Comparison of ENCODE assay signal across 24 cellular contexts in genomic region chr10:91286572-91286971, GRCh38.
DNase-seq lines count a peak whose midpoint lies in the region; ATAC-seq, FAIRE-seq and TF ChIP-seq lines count a peak whose summit lies in the region.
"Had no signal": no experiment of that assay in that cellular context is flagged by ENCODE, and none has a peak within 500 bp of the region (broad histone marks: within the 10 kb centered on the region; RNA-seq: fewer than 3 reads in every experiment).

No MANE protein-coding gene starts in this region.

- no peak overlapping the region for H3K4me3 ChIP-seq in DND-41 (ENCODE audit: low read depth in 1 of 2, low read length in 2 of 2)
- no peak overlapping the region for H3K4me3 ChIP-seq in KMS-11 (IDR thresholded peaks at IDR 0.05; ENCODE audit: insufficient read depth, low read depth, low read length)
- H3K4me3 ChIP-seq in H1 (ENCODE audit: extremely low read depth in 1 of 4, insufficient read depth in 2 of 4, low read depth in 3 of 4, low read length in 4 of 4): no peak overlapping the region
- H3K4me3 ChIP-seq in parathyroid adenoma (ENCODE audit: low read depth, low read length): no peak overlapping the region
- no peak overlapping the region for H3K4me3 ChIP-seq in upper lobe of right lung
- H3K4me3 ChIP-seq: A549; BLaER1 treated with 17β-estradiol and CSF1 and Interleukin-3, amounts not matched to agents 10 nM and 100 nM had no signal

- no peaks in the 10 kb centered on the region for H3K79me2 ChIP-seq in DND-41 (ENCODE audit: insufficient read depth, low read length)
- no peaks in the 10 kb centered on the region for H3K79me2 ChIP-seq in KMS-11 (ENCODE audit: insufficient read depth, low read depth)
- no peaks in the 10 kb centered on the region for H3K79me2 ChIP-seq in H1 (ENCODE audit: control insufficient read depth in 1 of 2, insufficient read depth in 2 of 2, low read length in 2 of 2)
- no peaks in the 10 kb centered on the region for H3K79me2 ChIP-seq in parathyroid adenoma

- no peak overlapping the region for H2BK12ac ChIP-seq in H1 (ENCODE audit: low read depth, low read length)

- WGBS in H1 (ENCODE audit: extremely low coverage in 1 of 2, insufficient coverage in 1 of 2, insufficient read length in 1 of 2, insufficient replicate concordance in 2 of 2, low coverage in 1 of 2, low lambda C conversion rate in 2 of 2, missing lambda C conversion rate in 1 of 2), 2 experiments: 87% methylated on average over 2 of the region's 2 CpGs; no CpG with 5 or more reads in 1 of the 2 experiments

- H3K9ac ChIP-seq in DND-41 (ENCODE audit: low read depth, low read length): no peak overlapping the region
- H3K9ac ChIP-seq in KMS-11: peak overlapping the region; percentile 18; the same call in 1 of the 2 replicates
- H3K9ac ChIP-seq in H1 (replicated peaks in 1 of 4; ENCODE audit: extremely low read depth in 1 of 4, low read depth in 3 of 4, low read length in 3 of 4): no peak overlapping the region
- H3K9ac ChIP-seq in parathyroid adenoma: no peak overlapping the region
- H3K9ac ChIP-seq: BLaER1 treated with 17β-estradiol and CSF1 and Interleukin-3, amounts not matched to agents 10 nM and 100 nM had no signal

- peaks cover 25% of the 10 kb centered on the region for H3K36me3 ChIP-seq in DND-41 (ENCODE audit: insufficient read depth, low read length)
- no peaks in the 10 kb centered on the region for H3K36me3 ChIP-seq in KMS-11 (ENCODE audit: insufficient read depth)
- H3K36me3 ChIP-seq in H1 (ENCODE audit: control insufficient read depth in 2 of 4, insufficient read depth in 4 of 4, low read length in 3 of 4): no peaks in the 10 kb centered on the region
- H3K36me3 ChIP-seq in parathyroid adenoma (ENCODE audit: control insufficient read depth, insufficient read depth, low read length): no peaks in the 10 kb centered on the region
- peaks cover 5% of the 10 kb centered on the region for H3K36me3 ChIP-seq in upper lobe of right lung

- H2AFZ ChIP-seq in DND-41 (ENCODE audit: low read depth, low read length) (no peak overlapping the region), KMS-11 (ENCODE audit: low read depth) (peak overlapping the region; percentile 61; the same call in 1 of the 2 replicates), H1 (ENCODE audit: low read length) (peak overlapping the region; percentile 77; the same call in 1 of the 2 replicates), parathyroid adenoma (peak overlapping the region; percentile 25)

- TF ChIP-seq EP300 in H1 (IDR thresholded peaks at IDR 0.05; ENCODE audit: borderline replicate concordance in 1 of 2, low read depth in 2 of 2, low read length in 2 of 2): no peak

- no peak overlapping the region for H2BK20ac ChIP-seq in H1 (ENCODE audit: low read length)

- no peaks in the 10 kb centered on the region for H3K27me3 ChIP-seq in DND-41 (ENCODE audit: insufficient read depth, low read length, poor library complexity)
- no peaks in the 10 kb centered on the region for H3K27me3 ChIP-seq in KMS-11 (ENCODE audit: insufficient read depth, low read depth)
- peaks cover 0 to 6% (median 0%) of the 10 kb centered on the region in 4 experiments; a peak in 2 of 7 replicates for H3K27me3 ChIP-seq in H1 (replicated peaks in 1 of 4; ENCODE audit: control insufficient read depth in 3 of 4, extremely low read depth in 1 of 4, insufficient read depth in 3 of 4, low read length in 3 of 4)
- no peaks in the 10 kb centered on the region for H3K27me3 ChIP-seq in parathyroid adenoma (ENCODE audit: control insufficient read depth, insufficient read depth, low read length)
- H3K27me3 ChIP-seq in upper lobe of right lung: no peaks in the 10 kb centered on the region
- H3K27me3 ChIP-seq: BLaER1 treated with 17β-estradiol and CSF1 and Interleukin-3, amounts not matched to agents 10 nM and 100 nM had no signal

- H3K4me1 ChIP-seq in DND-41 (ENCODE audit: insufficient read depth, low read length) (no peaks in the 10 kb centered on the region), KMS-11 (ENCODE audit: low read depth, poor library complexity, severe bottlenecking) (peaks cover 45% of the 10 kb centered on the region), H1 (replicated peaks in 1 of 4; ENCODE audit: control insufficient read depth in 3 of 4, insufficient read depth in 4 of 4, low read length in 3 of 4) (peaks cover 0 to 8% (median 3%) of the 10 kb centered on the region in 4 experiments; a peak in 4 of 7 replicates), parathyroid adenoma (no peaks in the 10 kb centered on the region), upper lobe of right lung (peaks cover 4% of the 10 kb centered on the region)
- H3K4me1 ChIP-seq: A549; BLaER1 treated with 17β-estradiol and CSF1 and Interleukin-3, amounts not matched to agents 10 nM and 100 nM had no signal

- H4K5ac ChIP-seq in H1 (ENCODE audit: insufficient read length, low read depth, low read length): no peak overlapping the region

- POLR2A ChIA-PET in H1 (lab: Charles Lee; ENCODE audit: partially characterized antibody): no interaction called here

- H3K4me2 ChIP-seq in DND-41 (ENCODE audit: insufficient read depth, low read length) (no peak overlapping the region), KMS-11 (peak overlapping the region; percentile 62), H1 (ENCODE audit: insufficient read depth in 1 of 2, low read depth in 2 of 2, low read length in 2 of 2) (no peak overlapping the region), parathyroid adenoma (ENCODE audit: low read length) (no peak overlapping the region)
- H3K4me2 ChIP-seq: A549; BLaER1 treated with 17β-estradiol and CSF1 and Interleukin-3, amounts not matched to agents 10 nM and 100 nM had no signal

- intact Hi-C loops in upper lobe of right lung (cut with DNase I): no loop called here

- H3K27ac ChIP-seq in DND-41 (ENCODE audit: low read length) (no peak overlapping the region), KMS-11 (peak overlapping the region; percentile 71), H1 (ENCODE audit: low read depth, low read length) (no peak overlapping the region), parathyroid adenoma (no peak overlapping the region), upper lobe of right lung (no peak overlapping the region)
- H3K27ac ChIP-seq: A549; BLaER1 treated with 17β-estradiol and CSF1 and Interleukin-3, amounts not matched to agents 10 nM and 100 nM; HL-60; RWPE1 had no signal

- no peaks in the 10 kb centered on the region; the same call in 1 of the 2 replicates for H4K20me1 ChIP-seq in DND-41 (ENCODE audit: insufficient read depth, low read length)
- no peaks in the 10 kb centered on the region for H4K20me1 ChIP-seq in KMS-11 (ENCODE audit: insufficient read depth)
- no peaks in the 10 kb centered on the region for H4K20me1 ChIP-seq in H1 (replicated peaks in 1 of 2; ENCODE audit: control insufficient read depth in 1 of 2, insufficient read depth in 2 of 2, low read length in 2 of 2)
- H4K20me1 ChIP-seq: BLaER1 treated with 17β-estradiol and CSF1 and Interleukin-3, amounts not matched to agents 10 nM and 100 nM had no signal

- no peak overlapping the region for H2BK120ac ChIP-seq in H1 (replicated peaks; ENCODE audit: low read depth, low read length)

- ATAC-seq in DND-41 (ENCODE audit: insufficient read depth, low read depth) (peak; percentile 42; the same call in 2 of the 3 replicates), upper lobe of right lung (no peak), GM18868 (IDR thresholded peaks at IDR 0.05; ENCODE audit: unreplicated experiment) (no peak)
- ATAC-seq: A549 had no signal

- no peak overlapping the region for H3K18ac ChIP-seq in H1 (ENCODE audit: extremely low read depth, low read length)

- TF ChIP-seq POLR2A in H1 (IDR thresholded peaks at IDR 0.05; ENCODE audit: control extremely low read depth in 1 of 2, low read depth in 2 of 2, low read length in 2 of 2): no peak

- no peak overlapping the region for H2AK5ac ChIP-seq in H1 (ENCODE audit: low read depth, low read length)

- no peak overlapping the region for H3K56ac ChIP-seq in H1 (replicated peaks; ENCODE audit: insufficient read length, low read depth, low read length)

- no peak for DNase-seq in DND-41
- DNase-seq in H1 (ENCODE audit: low read depth in 1 of 2, low spot score in 2 of 2): peak in 1 of 2 experiments; percentile 28
- DNase-seq in stimulated activated CD4-positive, alpha-beta T cell treated with anti-CD3 and anti-CD28 coated beads, Interleukin-4, amount 100 ng/mL, for 24 hours: no peak
- DNase-seq in upper lobe of right lung: no peak
- DNase-seq in GOT3 (lab: John Stamatoyannopoulos, UW): no peak
- DNase-seq: AML-193; CD4-positive, alpha-beta T cell; NCI-H1092; NCI-H1436 treated with DMSO at 0.1 percent for 48 hours; NCI-H187 treated with DMSO at 0.1 percent for 48 hours; NCI-H2171 treated with DMSO at 0.1 percent for 48 hours; NCI-H345; NCI-H510A treated with DMSO at 0.1 percent for 48 hours; NK-92 treated with Interleukin-12 subunit alpha and Interleukin-12 subunit beta, amount 100 ng/mL, for 24 hours; SHP77 treated with DMSO at 0.1 percent for 48 hours had no signal

- no peak overlapping the region for H4K91ac ChIP-seq in H1 (replicated peaks; ENCODE audit: insufficient read length, low read length)

- H3K4ac ChIP-seq in H1 (replicated peaks; ENCODE audit: insufficient read length, low read depth, low read length): no peak overlapping the region

- no peak for FAIRE-seq in H1 (lab: Jason Lieb, UNC)
- FAIRE-seq: A549, D721Med, G401.6 had no signal

- H3K14ac ChIP-seq in H1 (ENCODE audit: insufficient read length): no peak overlapping the region

- H2BK5ac ChIP-seq in H1 (ENCODE audit: low read depth, low read length): no peak overlapping the region

- H3K9me3 ChIP-seq in DND-41 (ENCODE audit: insufficient read depth, low read length, severe bottlenecking) (no peaks in the 10 kb centered on the region), H1 (ENCODE audit: insufficient read depth in 2 of 2, low read depth in 1 of 2, low read length in 1 of 2) (no peaks in the 10 kb centered on the region), parathyroid adenoma (ENCODE audit: control insufficient read depth, low read length) (no peaks in the 10 kb centered on the region), upper lobe of right lung (no peaks in the 10 kb centered on the region)
- H3K9me3 ChIP-seq: A549; BLaER1 treated with 17β-estradiol and CSF1 and Interleukin-3, amounts not matched to agents 10 nM and 100 nM had no signal

- H3K23me2 ChIP-seq in H1 (ENCODE audit: low read depth, low read length): no peaks in the 10 kb centered on the region

- no peak for TF ChIP-seq RAD21 in H1 (IDR thresholded peaks at IDR 0.05 in 1 of 2, conservative IDR thresholded peaks at IDR 0.05 in 1 of 2; ENCODE audit: low read depth in 2 of 2, low read length in 2 of 2)

- CTCF ChIA-PET in H1 (lab: Charles Lee; ENCODE audit: partially characterized antibody): interaction anchor here (0.6 to 1.7 kb wide), 5 partner anchors 9 to 292 kb away, joined by 3 to 10 read pairs (median 5); no protein-coding TSS in a partner anchor

- H2BK15ac ChIP-seq in H1 (ENCODE audit: low read length): no peak overlapping the region

- H3K23ac ChIP-seq in H1 (ENCODE audit: insufficient read length): no peak overlapping the region

- H4K8ac ChIP-seq in H1 (ENCODE audit: extremely low read depth, insufficient read depth, low read length): no peak overlapping the region

- TF ChIP-seq CTCF in DND-41 (IDR thresholded peaks at IDR 0.05; ENCODE audit: borderline replicate concordance, extremely low read depth, low read length, poor library complexity, severe bottlenecking): no peak
- no peak for TF ChIP-seq CTCF in KMS-11 (conservative IDR thresholded peaks at IDR 0.05; ENCODE audit: low read depth, low read length)
- no peak for TF ChIP-seq CTCF in H1 (IDR thresholded peaks at IDR 0.05; ENCODE audit: control extremely low read depth in 1 of 3, insufficient read depth in 1 of 3, low read depth in 1 of 3, low read length in 3 of 3)
- TF ChIP-seq CTCF in parathyroid adenoma (IDR thresholded peaks at IDR 0.05): no peak
- no peak for TF ChIP-seq CTCF in upper lobe of right lung (IDR thresholded peaks at IDR 0.05)

- H3K79me1 ChIP-seq in H1 (ENCODE audit: low read depth, low read length): no peaks in the 10 kb centered on the region
